ENCODE assay signal across 21 cellular contexts in the genomic region with DNA sequence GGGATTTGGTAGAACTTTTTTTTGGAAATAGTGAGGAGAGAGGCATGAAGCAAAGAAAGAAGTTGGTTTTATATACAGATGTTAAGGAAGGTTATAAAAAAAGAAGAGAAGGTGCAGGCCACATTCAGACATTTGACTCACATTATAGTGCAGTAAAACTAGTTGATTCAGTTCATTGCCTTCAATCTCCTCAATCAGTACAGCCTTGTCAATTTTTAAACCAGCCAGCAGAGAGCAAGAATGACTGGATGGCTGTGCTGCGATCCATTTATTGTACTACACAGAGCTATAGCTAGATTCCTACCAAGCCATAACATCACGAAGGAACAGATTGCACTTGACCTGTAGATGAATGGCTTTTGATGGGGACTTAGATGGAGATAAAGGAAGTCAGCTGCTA.
DNase-seq lines count a peak whose midpoint lies in the region; ATAC-seq, FAIRE-seq and TF ChIP-seq lines count a peak whose summit lies in the region.
"Had no signal": no experiment of that assay in that cellular context is flagged by ENCODE, and none has a peak within 500 bp of the region (broad histone marks: within the 10 kb centered on the region; RNA-seq: fewer than 3 reads in every experiment).

No MANE protein-coding gene starts in this region.

- peaks cover 12 to 58% of the 10 kb centered on the region in 2 donors for H3K27me3 Mint-ChIP-seq in effector memory CD8-positive, alpha-beta T cell

- no peak overlapping the region for H2AK5ac ChIP-seq in mesenchymal stem cell (ENCODE audit: low read length, severe bottlenecking)

- H3K4me3 Mint-ChIP-seq in effector memory CD8-positive, alpha-beta T cell: no peak overlapping the region
- H3K4me3 Mint-ChIP-seq: activated naive CD4-positive, alpha-beta T cell treated with anti-CD3 and anti-CD28 coated beads for 36 hours; central memory CD8-positive, alpha-beta T cell; mesothelial cell of epicardium; natural killer cell treated with Interleukin-12 subunit alpha and Interleukin-12 subunit beta and Interleukin-15 and Interleukin-18, amount 100 ng/mL, for 72 hours; stimulated activated effector memory CD8-positive, alpha-beta T cell treated with anti-CD3 and anti-CD28 coated beads, Interleukin-12 subunit alpha, Interleukin-12 subunit beta, amount 100 ng/mL, for 72 hours had no signal

- CTCF ChIA-PET in HepG2 (lab: Yijun Ruan, JAX; ENCODE audit: low intra/inter-chr PET ratio, low total read pairs): interaction anchor here (1.2 to 1.6 kb wide), 2 partner anchors 820 to 1001 kb away, joined by 4 to 6 read pairs; no protein-coding TSS in a partner anchor

- no peak overlapping the region for H3K27ac Mint-ChIP-seq in effector memory CD8-positive, alpha-beta T cell
- H3K27ac Mint-ChIP-seq: activated naive CD4-positive, alpha-beta T cell treated with anti-CD3 and anti-CD28 coated beads for 36 hours; mesothelial cell of epicardium; natural killer cell treated with Interleukin-12 subunit alpha and Interleukin-12 subunit beta and Interleukin-15 and Interleukin-18, amount 100 ng/mL, for 72 hours; stimulated activated effector memory CD8-positive, alpha-beta T cell treated with anti-CD3 and anti-CD28 coated beads, Interleukin-12 subunit alpha, Interleukin-12 subunit beta, amount 100 ng/mL, for 72 hours had no signal

- FAIRE-seq in GM18507 (lab: Jason Lieb, UNC): peak; percentile 81
- no peak for FAIRE-seq in HepG2 (lab: Jason Lieb, UNC)

- H3K23ac ChIP-seq in mesenchymal stem cell (ENCODE audit: low read length in 2 of 2): no peak overlapping the region

- H4K8ac ChIP-seq in mesenchymal stem cell (ENCODE audit: low read length): no peak overlapping the region

- H3K9me3 ChIP-seq in Karpas-422 (ENCODE audit: low read length) (no peaks in the 10 kb centered on the region), mesenchymal stem cell (ENCODE audit: control insufficient read depth, low read length) (no peaks in the 10 kb centered on the region), HepG2 (ENCODE audit: low read length) (no peaks in the 10 kb centered on the region)
- H3K9me3 ChIP-seq: ascending aorta; BLaER1 treated with 17β-estradiol and CSF1 and Interleukin-3, amounts not matched to agents 10 nM and 100 nM; esophagus muscularis mucosa; gastroesophageal sphincter had no signal

- no peaks in the 10 kb centered on the region for H3K79me1 ChIP-seq in mesenchymal stem cell (replicated peaks; ENCODE audit: low read length, poor library complexity, severe bottlenecking)

- intact Hi-C loops in HepG2 (cut with micrococcal nuclease; ENCODE audit: unreplicated experiment): loop anchor here (1.0 to 10.0 kb wide), 4 partner anchors 141 to 999 kb away; no protein-coding TSS in a partner anchor

- TF ChIP-seq POLR2A in HepG2 (IDR thresholded peaks at IDR 0.05; ENCODE audit: insufficient read depth in 1 of 2, low read depth in 2 of 2, low read length in 2 of 2): no peak

- H2AFZ ChIP-seq in Karpas-422 (ENCODE audit: low read length): peak overlapping the region; percentile 81; the same call in 1 of the 2 replicates
- H2AFZ ChIP-seq in mesenchymal stem cell (ENCODE audit: low read depth, low read length): no peak overlapping the region
- H2AFZ ChIP-seq in HepG2 (ENCODE audit: low read length): no peak overlapping the region
- H2AFZ ChIP-seq: GM23248 had no signal

- H3K36me3 Mint-ChIP-seq in effector memory CD8-positive, alpha-beta T cell (ENCODE audit: insufficient read depth): peaks cover 3% of the 10 kb centered on the region
- H3K36me3 Mint-ChIP-seq: mesothelial cell of epicardium; natural killer cell treated with Interleukin-12 subunit alpha and Interleukin-12 subunit beta and Interleukin-15 and Interleukin-18, amount 100 ng/mL, for 72 hours; stimulated activated effector memory CD8-positive, alpha-beta T cell treated with anti-CD3 and anti-CD28 coated beads, Interleukin-12 subunit alpha, Interleukin-12 subunit beta, amount 100 ng/mL, for 72 hours had no signal

- no peak overlapping the region for H2BK5ac ChIP-seq in mesenchymal stem cell (ENCODE audit: low read depth, low read length, poor library complexity, severe bottlenecking)

- H3K9ac ChIP-seq in Karpas-422 (ENCODE audit: low read length) (no peak overlapping the region), mesenchymal stem cell (ENCODE audit: low read length) (no peak overlapping the region), HepG2 (ENCODE audit: insufficient read depth, low read depth, low read length) (no peak overlapping the region)
- H3K9ac ChIP-seq: BLaER1 treated with 17β-estradiol and CSF1 and Interleukin-3, amounts not matched to agents 10 nM and 100 nM; GM23248 had no signal

- DNase-seq in GM18507 (ENCODE audit: extremely low spot score, insufficient read length, low read depth) (no peak), Karpas-422 (no peak), kidney tubule cell (ENCODE audit: low spot score) (peak; percentile 80), mesenchymal stem cell (no peak), HepG2 (ENCODE audit: low spot score) (no peak), A172 (ENCODE audit: low spot score) (no peak)
- DNase-seq in effector memory CD8-positive, alpha-beta T cell: no peak
- DNase-seq: activated CD8-positive, alpha-beta memory T cell treated with anti-CD3 and anti-CD28 coated beads for 24 hours; activated T-cell treated with anti-CD3 and anti-CD28 coated beads, Interleukin-2, amount 50 U/mL, for 48 hours; effector CD8-positive, alpha-beta T cell; GM23248 had no signal

- H3K27ac ChIP-seq in Karpas-422 (ENCODE audit: low read length) (peak overlapping the region; percentile 7; the same call in 1 of the 2 replicates), mesenchymal stem cell (ENCODE audit: low read length, poor library complexity, severe bottlenecking) (no peak overlapping the region), HepG2 (ENCODE audit: extremely low read length, insufficient read depth, low read length) (no peak overlapping the region)
- H3K27ac ChIP-seq: ascending aorta; BLaER1 treated with 17β-estradiol and CSF1 and Interleukin-3, amounts not matched to agents 10 nM and 100 nM; esophagus muscularis mucosa; gastroesophageal sphincter; GM23248 had no signal

- no peak overlapping the region for H2BK120ac ChIP-seq in mesenchymal stem cell (ENCODE audit: low read depth, low read length)

- H3K27me3 ChIP-seq in Karpas-422 (ENCODE audit: low read length) (no peaks in the 10 kb centered on the region), mesenchymal stem cell (ENCODE audit: control insufficient read depth in 1 of 2, insufficient read depth in 1 of 2, low read length in 2 of 2) (no peaks in the 10 kb centered on the region), HepG2 (ENCODE audit: control insufficient read depth in 1 of 2, insufficient read depth in 2 of 2, low read length in 2 of 2) (0 out of 5 replicates have a peak, but pooled peaks cover 0 to 2% of the 10 kb centered on the region in 2 experiments)
- H3K27me3 ChIP-seq: ascending aorta; BLaER1 treated with 17β-estradiol and CSF1 and Interleukin-3, amounts not matched to agents 10 nM and 100 nM; esophagus muscularis mucosa; gastroesophageal sphincter had no signal

- H3K18ac ChIP-seq in mesenchymal stem cell (ENCODE audit: low read depth in 1 of 2, low read length in 2 of 2): no peak overlapping the region

- BruUV-seq in HepG2 (replicated peaks; lab: Mats Ljungman, UMichigan): no TSS peak

- WGBS in mesenchymal stem cell: 95% methylated on average over 2 of the region's 2 CpGs
- 43% methylated on average over 2 of the region's 2 CpGs for whole genome bisulfite sequencing in HepG2 (ENCODE audit: low lambda C conversion rate)

- no peaks in the 10 kb centered on the region for H3K4me1 Mint-ChIP-seq in effector memory CD8-positive, alpha-beta T cell (ENCODE audit: low read depth in 2 of 2)
- H3K4me1 Mint-ChIP-seq: central memory CD8-positive, alpha-beta T cell; mesothelial cell of epicardium had no signal

- H3K14ac ChIP-seq in mesenchymal stem cell (ENCODE audit: low read length in 2 of 2): no peak overlapping the region

- no peak overlapping the region for H2BK12ac ChIP-seq in mesenchymal stem cell (ENCODE audit: low read length in 2 of 2)

- no peak overlapping the region for H2BK15ac ChIP-seq in mesenchymal stem cell (ENCODE audit: low read depth, poor library complexity, severe bottlenecking)

- H3K4me1 ChIP-seq in Karpas-422 (ENCODE audit: low read length) (peaks cover 46% of the 10 kb centered on the region), mesenchymal stem cell (ENCODE audit: control insufficient read depth, insufficient read depth, low read depth, low read length) (peaks cover 2% of the 10 kb centered on the region), HepG2 (ENCODE audit: insufficient read depth, low read length) (no peaks in the 10 kb centered on the region)
- H3K4me1 ChIP-seq: ascending aorta; BLaER1 treated with 17β-estradiol and CSF1 and Interleukin-3, amounts not matched to agents 10 nM and 100 nM; esophagus muscularis mucosa; gastroesophageal sphincter had no signal

- ATAC-seq in HG02642 (IDR thresholded peaks at IDR 0.05; ENCODE audit: poor library complexity, unreplicated experiment) (peak; percentile 36), HepG2 (no peak)
- ATAC-seq in effector memory CD8-positive, alpha-beta T cell (replicated peaks): no peak
- ATAC-seq: gastroesophageal sphincter; natural killer cell treated with Interleukin-12 subunit alpha and Interleukin-12 subunit beta and Interleukin-15 and Interleukin-18, amount 100 ng/mL, for 72 hours; stimulated activated effector memory CD8-positive, alpha-beta T cell treated with anti-CD3 and anti-CD28 coated beads, Interleukin-12 subunit alpha, Interleukin-12 subunit beta, amount 100 ng/mL, for 72 hours had no signal

- no peak for TF ChIP-seq EP300 in HepG2 (IDR thresholded peaks at IDR 0.05; ENCODE audit: low read depth in 2 of 2, low read length in 2 of 2)
- no peak for TF ChIP-seq EP300 in HepG2 (CRISPR knock-in tag; IDR thresholded peaks at IDR 0.05; ENCODE audit: borderline replicate concordance)

- no peaks in the 10 kb centered on the region for H3K9me3 Mint-ChIP-seq in effector memory CD8-positive, alpha-beta T cell
- H3K9me3 Mint-ChIP-seq: activated naive CD4-positive, alpha-beta T cell treated with anti-CD3 and anti-CD28 coated beads for 36 hours; natural killer cell treated with Interleukin-12 subunit alpha and Interleukin-12 subunit beta and Interleukin-15 and Interleukin-18, amount 100 ng/mL, for 72 hours; stimulated activated effector memory CD8-positive, alpha-beta T cell treated with anti-CD3 and anti-CD28 coated beads, Interleukin-12 subunit alpha, Interleukin-12 subunit beta, amount 100 ng/mL, for 72 hours had no signal

- in situ Hi-C loops in HepG2 (cut with HindIII; ENCODE audit: extremely low pct_ligation_motif_present, low pct_unique_long_range_greater_than_20kb): loop anchor here (25.0 kb wide), 1 partner anchor 816 kb away; no protein-coding TSS in a partner anchor

- POLR2A ChIA-PET in HepG2 (lab: Yijun Ruan, JAX): no interaction called here

- TF ChIP-seq CTCF in HepG2 (CRISPR knock-in tag; IDR thresholded peaks at IDR 0.05): no peak

- H3K36me3 ChIP-seq in Karpas-422 (ENCODE audit: insufficient read depth, low read length): no peaks in the 10 kb centered on the region
- no peaks in the 10 kb centered on the region for H3K36me3 ChIP-seq in mesenchymal stem cell (ENCODE audit: control insufficient read depth in 1 of 2, insufficient read depth in 2 of 2, low read depth in 1 of 2, low read length in 2 of 2)
- no peaks in the 10 kb centered on the region for H3K36me3 ChIP-seq in HepG2 (replicated peaks in 1 of 2; ENCODE audit: control insufficient read depth in 1 of 2, insufficient read depth in 2 of 2, low read length in 2 of 2)
- H3K36me3 ChIP-seq: ascending aorta; BLaER1 treated with 17β-estradiol and CSF1 and Interleukin-3, amounts not matched to agents 10 nM and 100 nM; esophagus muscularis mucosa; gastroesophageal sphincter had no signal

- H3K79me2 ChIP-seq in Karpas-422 (ENCODE audit: low read length) (no peaks in the 10 kb centered on the region), HepG2 (ENCODE audit: insufficient read depth, low read length) (no peaks in the 10 kb centered on the region)

- H3K4me3 ChIP-seq in Karpas-422 (ENCODE audit: low read length): no peak overlapping the region
- H3K4me3 ChIP-seq in mesenchymal stem cell (ENCODE audit: insufficient read depth in 1 of 2, low read depth in 1 of 2, low read length in 2 of 2): no peak overlapping the region
- H3K4me3 ChIP-seq in HepG2 (replicated peaks in 1 of 3; ENCODE audit: insufficient read depth in 1 of 3, low read depth in 2 of 3, low read length in 3 of 3): no peak overlapping the region
- H3K4me3 ChIP-seq: ascending aorta; BLaER1 treated with 17β-estradiol and CSF1 and Interleukin-3, amounts not matched to agents 10 nM and 100 nM; esophagus muscularis mucosa; gastroesophageal sphincter; GM23248 had no signal

- H3K9me2 ChIP-seq in Karpas-422 (replicated peaks; ENCODE audit: insufficient read depth, low read length): no peaks in the 10 kb centered on the region

- TF ChIP-seq RAD21 in HepG2 (CRISPR knock-in tag; IDR thresholded peaks at IDR 0.05): no peak

- H3K4ac ChIP-seq in mesenchymal stem cell (ENCODE audit: low read depth in 1 of 2, low read length in 2 of 2): no peak overlapping the region

- H4K20me1 ChIP-seq in Karpas-422 (ENCODE audit: insufficient read depth, low read depth, low read length) (no peaks in the 10 kb centered on the region), HepG2 (ENCODE audit: insufficient read depth, low read length) (no peaks in the 10 kb centered on the region)
- H4K20me1 ChIP-seq: BLaER1 treated with 17β-estradiol and CSF1 and Interleukin-3, amounts not matched to agents 10 nM and 100 nM had no signal

- peak overlapping the region; percentile 55 for H3K4me2 ChIP-seq in Karpas-422 (ENCODE audit: low read depth, low read length, poor library complexity, severe bottlenecking)
- no peak overlapping the region for H3K4me2 ChIP-seq in mesenchymal stem cell (ENCODE audit: low read length, poor library complexity, severe bottlenecking)
- H3K4me2 ChIP-seq in HepG2 (ENCODE audit: low read depth, low read length): no peak overlapping the region
- H3K4me2 ChIP-seq: BLaER1 treated with 17β-estradiol and CSF1 and Interleukin-3, amounts not matched to agents 10 nM and 100 nM had no signal

- H4K91ac ChIP-seq in mesenchymal stem cell (ENCODE audit: low read length): no peak overlapping the region
